ENCODE assay signal across 20 cellular contexts in genomic region chr1:61191140-61191720, GRCh38.
A peak's percentile ranks its signal among the peaks of the same experiment; 100 is the strongest.
DNase-seq lines count a peak whose midpoint lies in the region; ATAC-seq and TF ChIP-seq lines count a peak whose summit lies in the region.
"Had no signal": no experiment of that assay in that cellular context is flagged by ENCODE, and none has a peak within 500 bp of the region (broad histone marks: within the 10 kb centered on the region; RNA-seq: fewer than 3 reads in every experiment).

No MANE protein-coding gene starts in this region.

- no peak overlapping the region for H3K9ac ChIP-seq in neural progenitor cell

- H3F3A ChIP-seq in neural progenitor cell (ENCODE audit: low read depth), result no peaks in the 10 kb centered on the region

- peaks cover 4% of the 10 kb centered on the region for H3K36me3 Mint-ChIP-seq in neural progenitor cell

- no peaks in the 10 kb centered on the region for H3K36me3 ChIP-seq in ascending aorta
- no peaks in the 10 kb centered on the region for H3K36me3 ChIP-seq in heart right ventricle
- no peaks in the 10 kb centered on the region for H3K36me3 ChIP-seq in neural progenitor cell
- no peaks in the 10 kb centered on the region for H3K36me3 ChIP-seq in thyroid gland
- H3K36me3 ChIP-seq: lower lobe of right lung had no signal

- H3K4me1 ChIP-seq in ascending aorta (peaks cover 5 to 47% of the 10 kb centered on the region in 2 donors), heart right ventricle (peaks cover 0 to 85% (median 65%) of the 10 kb centered on the region in 9 donors), neural progenitor cell (no peaks in the 10 kb centered on the region), thyroid gland (peaks cover 20 to 45% of the 10 kb centered on the region in 2 donors)

- TF ChIP-seq CTCF in ascending aorta (IDR thresholded peaks at IDR 0.05) (no peak), heart right ventricle (IDR thresholded peaks at IDR 0.05) (no peak), neural progenitor cell (IDR thresholded peaks at IDR 0.05) (no peak), thyroid gland (IDR thresholded peaks at IDR 0.05) (no peak)

- no peak overlapping the region for H3K4me2 ChIP-seq in neural progenitor cell

- no peaks in the 10 kb centered on the region for H3K79me2 ChIP-seq in neural progenitor cell (ENCODE audit: low read depth)

- peak overlapping the region; percentile 84 to 92 for H3K27ac ChIP-seq in ascending aorta
- H3K27ac ChIP-seq in heart right ventricle, result peak overlapping the region in 7 of 10 donors; percentile 15 to 66 (median 51)
- no peak overlapping the region for H3K27ac ChIP-seq in neural progenitor cell
- H3K27ac ChIP-seq in thyroid gland, result peak overlapping the region; percentile 21 to 45 (median 32)
- H3K27ac ChIP-seq: lower lobe of right lung had no signal

- H4K20me1 ChIP-seq in neural progenitor cell (ENCODE audit: low read depth), result no peaks in the 10 kb centered on the region

- peak overlapping the region; percentile 46 for H2AFZ ChIP-seq in neural progenitor cell (replicated peaks)

- peak overlapping the region in 1 of 2 donors; percentile 14 for H3K4me3 ChIP-seq in ascending aorta
- H3K4me3 ChIP-seq in heart right ventricle, result no peak overlapping the region
- no peak overlapping the region for H3K4me3 ChIP-seq in neural progenitor cell
- no peak overlapping the region for H3K4me3 ChIP-seq in thyroid gland (replicated peaks in 1 of 3)
- H3K4me3 ChIP-seq: lower lobe of right lung had no signal

- H3K27me3 ChIP-seq in ascending aorta, result no peaks in the 10 kb centered on the region
- no peaks in the 10 kb centered on the region for H3K27me3 ChIP-seq in heart right ventricle
- H3K27me3 ChIP-seq in neural progenitor cell, result no peaks in the 10 kb centered on the region
- H3K27me3 ChIP-seq in thyroid gland, result no peaks in the 10 kb centered on the region

- H3K9me3 ChIP-seq in ascending aorta (no peaks in the 10 kb centered on the region), heart right ventricle (no peaks in the 10 kb centered on the region), neural progenitor cell (ENCODE audit: low read depth) (no peaks in the 10 kb centered on the region), thyroid gland (no peaks in the 10 kb centered on the region)
- H3K9me3 ChIP-seq: lower lobe of right lung had no signal

- ATAC-seq in heart right ventricle (peak in 5 of 8 donors; percentile 23 to 41 (median 40)), GM19455 (IDR thresholded peaks at IDR 0.05; ENCODE audit: unreplicated experiment) (no peak), GM21529 (IDR thresholded peaks at IDR 0.05; ENCODE audit: unreplicated experiment) (no peak), left lobe of liver (no peak)
- ATAC-seq: lower lobe of right lung, Panc1 had no signal

- no peak overlapping the region for H3K4me3 Mint-ChIP-seq in neural progenitor cell

- no peak for DNase-seq in ascending aorta (ENCODE audit: low spot score in 2 of 2)
- no peak for DNase-seq in heart right ventricle
- DNase-seq in neural progenitor cell (ENCODE audit: low spot score), result no peak
- no peak for DNase-seq in thyroid gland
- no peak for DNase-seq in left lobe of liver (ENCODE audit: low spot score)
- no peak for DNase-seq in pons (ENCODE audit: low spot score)
- DNase-seq: activated CD4-positive, alpha-beta T cell treated with anti-CD3 and anti-CD28 coated beads, Interleukin-2, amount 50 U/mL, for 1 hour; activated naive CD4-positive, alpha-beta T cell; COR-L47; cortex of kidney; EL; lower lobe of right lung; MM.1S; NCI-H146; NCI-H774; stimulated activated naive CD4-positive, alpha-beta T cell treated with Interleukin-2 at 50 U/mL for 16 hours; SW 1271 had no signal

- peak overlapping the region; percentile 84 for H3K27ac Mint-ChIP-seq in neural progenitor cell

- no peaks in the 10 kb centered on the region for H3K9me3 Mint-ChIP-seq in neural progenitor cell

- no peak for TF ChIP-seq POLR2A in thyroid gland (IDR thresholded peaks at IDR 0.05)

- peaks cover 50% of the 10 kb centered on the region for H3K4me1 Mint-ChIP-seq in neural progenitor cell

- H3K27me3 Mint-ChIP-seq in neural progenitor cell (ENCODE audit: insufficient read depth, low read depth), result peaks cover 3% of the 10 kb centered on the region

- intact Hi-C loops in ascending aorta (cut with DNase I), result loop anchor here (5.0 kb wide), 3 partner anchors 86 to 139 kb away; partner anchors contain the start of gene NFIA
- intact Hi-C loops in heart right ventricle (cut with DNase I), result no loop called here
- intact Hi-C loops in thyroid gland (cut with DNase I), result no loop called here

- WGBS in heart right ventricle, 2 donors, result 53 to 57% methylated on average over 6 of the region's 6 CpGs
- WGBS in thyroid gland, 2 donors, result 54 to 70% methylated on average over 6 of the region's 6 CpGs

Comparison
In these comparisons a context has a peak if more than half of its experiments do, and no peak if none do; other contexts are left out.
1. ATAC-seq: peak in heart right ventricle (5 of 8); none in GM19455 (single experiment), GM21529 (single experiment) and left lobe of liver (single experiment).